19 cellular contexts compared by ENCODE assay signal in the genomic region with DNA sequence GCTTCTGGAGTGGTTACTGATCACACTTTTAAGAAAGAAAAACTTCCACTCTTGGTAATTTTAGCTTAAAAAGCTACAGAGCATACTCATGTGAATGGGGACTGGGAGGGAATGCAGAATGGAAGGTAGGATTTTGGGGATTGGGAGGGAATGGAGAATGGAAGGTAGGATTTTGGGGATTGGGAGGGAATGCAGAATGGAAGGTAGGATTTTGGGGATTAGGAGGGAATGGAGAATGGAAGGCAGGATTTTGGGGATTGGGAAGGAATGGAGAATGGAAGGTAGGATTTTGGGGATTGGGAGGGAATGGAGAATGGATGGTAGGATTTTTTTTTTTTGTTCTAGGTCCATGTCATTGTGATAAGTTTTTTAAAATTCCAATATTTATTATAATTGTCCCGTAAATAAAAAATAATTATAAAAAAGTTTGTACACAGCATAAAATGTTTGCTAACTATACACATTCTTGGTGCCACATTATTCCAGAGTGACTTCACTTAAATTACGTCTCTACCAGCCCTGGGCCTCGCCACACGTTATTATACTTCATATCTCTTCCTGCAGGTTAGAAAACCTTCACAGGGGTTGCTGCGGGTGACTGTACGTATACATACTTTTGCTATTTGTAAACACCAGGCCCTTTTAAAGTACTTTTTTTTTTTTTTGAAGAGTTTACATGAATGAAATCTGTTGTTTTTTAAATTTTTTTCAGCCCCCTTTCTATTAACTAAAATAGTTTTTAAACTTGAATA.
DNase-seq lines count a peak whose midpoint lies in the region; ATAC-seq and TF ChIP-seq lines count a peak whose summit lies in the region.
"Had no signal": no experiment of that assay in that cellular context is flagged by ENCODE, and none has a peak within 500 bp of the region (broad histone marks: within the 10 kb centered on the region; RNA-seq: fewer than 3 reads in every experiment).

No MANE protein-coding gene starts in this region.

- no peak for TF ChIP-seq CTCF in natural killer cell (IDR thresholded peaks at IDR 0.05)
- no peak for TF ChIP-seq CTCF in chondrocyte (IDR thresholded peaks at IDR 0.05)
- TF ChIP-seq CTCF in neural crest cell (conservative IDR thresholded peaks at IDR 0.05) = no peak
- no peak for TF ChIP-seq CTCF in uterus (IDR thresholded peaks at IDR 0.05)

- no peaks in the 10 kb centered on the region for H3K9me3 ChIP-seq in uterus
- H3K9me3 ChIP-seq: breast epithelium, left lung had no signal

- peak overlapping the region; percentile 28 to 52 for H3K27ac ChIP-seq in uterus
- H3K27ac ChIP-seq: breast epithelium, foreskin keratinocyte, KMS-11, left lung had no signal

- no peak for DNase-seq in natural killer cell treated with Interleukin-12 subunit alpha and Interleukin-12 subunit beta and Interleukin-15 and Interleukin-18, amount 100 ng/mL, for 72 hours (ENCODE audit: low spot score)
- DNase-seq in natural killer cell (no peak), chondrocyte (ENCODE audit: low spot score) (no peak), neural crest cell (ENCODE audit: low read depth, low spot score) (no peak), uterus (no peak), NCI-H1436 (lab: John Stamatoyannopoulos, UW) (no peak), SKM-1 treated with dmso at 0.1 percent for 144 hours (lab: John Stamatoyannopoulos, UW; ENCODE audit: unreplicated experiment) (no peak), 8988T (no peak)
- DNase-seq: activated CD4-positive, alpha-beta T cell treated with anti-CD3 and anti-CD28 coated beads for 4 hours; activated T-cell treated with anti-CD3 and anti-CD28 coated beads, Interleukin-2, amount 50 U/mL, for 4 hours; DMS53; effector memory CD8-positive, alpha-beta T cell; foreskin keratinocyte; GDM1; left lung; naive thymus-derived CD4-positive, alpha-beta T cell had no signal

- peaks cover 0 to 12% of the 10 kb centered on the region in 2 donors for H3K27me3 Mint-ChIP-seq in natural killer cell treated with Interleukin-12 subunit alpha and Interleukin-12 subunit beta and Interleukin-15 and Interleukin-18, amount 100 ng/mL, for 72 hours
- H3K27me3 Mint-ChIP-seq in natural killer cell (ENCODE audit: low read depth in 2 of 2) = peaks cover 7 to 10% of the 10 kb centered on the region in 2 donors
- H3K27me3 Mint-ChIP-seq in chondrocyte (ENCODE audit: low read depth) = no peaks in the 10 kb centered on the region
- no peaks in the 10 kb centered on the region for H3K27me3 Mint-ChIP-seq in neural crest cell (ENCODE audit: low read depth)
- H3K27me3 Mint-ChIP-seq: B cell had no signal

- no peak for TF ChIP-seq POLR2A in uterus (IDR thresholded peaks at IDR 0.05)

- no peaks in the 10 kb centered on the region for H3K27me3 ChIP-seq in uterus
- H3K27me3 ChIP-seq: breast epithelium, foreskin keratinocyte, left lung had no signal

- peak overlapping the region; percentile 58 for H3K4me3 Mint-ChIP-seq in natural killer cell treated with Interleukin-12 subunit alpha and Interleukin-12 subunit beta and Interleukin-15 and Interleukin-18, amount 100 ng/mL, for 72 hours
- H3K4me3 Mint-ChIP-seq in natural killer cell (no peak overlapping the region), chondrocyte (ENCODE audit: unreplicated experiment) (peak overlapping the region; percentile 56), neural crest cell (peak overlapping the region; percentile 71)
- H3K4me3 Mint-ChIP-seq: activated T-cell treated with anti-CD3 and anti-CD28 coated beads, Interleukin-2, amount 50 U/mL, for 4 hours; B cell; effector memory CD8-positive, alpha-beta T cell; naive thymus-derived CD4-positive, alpha-beta T cell had no signal

- H3K9me3 Mint-ChIP-seq in natural killer cell treated with Interleukin-12 subunit alpha and Interleukin-12 subunit beta and Interleukin-15 and Interleukin-18, amount 100 ng/mL, for 72 hours = no peaks in the 10 kb centered on the region
- no peaks in the 10 kb centered on the region for H3K9me3 Mint-ChIP-seq in natural killer cell
- H3K9me3 Mint-ChIP-seq in chondrocyte (ENCODE audit: low read depth) = no peaks in the 10 kb centered on the region
- H3K9me3 Mint-ChIP-seq in neural crest cell = no peaks in the 10 kb centered on the region
- H3K9me3 Mint-ChIP-seq: activated T-cell treated with anti-CD3 and anti-CD28 coated beads, Interleukin-2, amount 50 U/mL, for 4 hours; effector memory CD8-positive, alpha-beta T cell; naive thymus-derived CD4-positive, alpha-beta T cell had no signal

- H3K36me3 ChIP-seq in uterus = no peaks in the 10 kb centered on the region
- H3K36me3 ChIP-seq: breast epithelium, left lung had no signal

- intact Hi-C loops in natural killer cell (cut with micrococcal nuclease) (no loop called here), uterus (cut with DNase I; ENCODE audit: low total_unique reads) (no loop called here)

- no peak overlapping the region for H3K4me3 ChIP-seq in uterus
- H3K4me3 ChIP-seq: breast epithelium, left lung had no signal

- peaks cover 5% of the 10 kb centered on the region for H3K36me3 Mint-ChIP-seq in natural killer cell treated with Interleukin-12 subunit alpha and Interleukin-12 subunit beta and Interleukin-15 and Interleukin-18, amount 100 ng/mL, for 72 hours
- H3K36me3 Mint-ChIP-seq in natural killer cell (no peaks in the 10 kb centered on the region), chondrocyte (ENCODE audit: low read depth) (no peaks in the 10 kb centered on the region), neural crest cell (ENCODE audit: low read depth) (no peaks in the 10 kb centered on the region)

- no peaks in the 10 kb centered on the region for H3K4me1 ChIP-seq in uterus
- H3K4me1 ChIP-seq: breast epithelium, foreskin keratinocyte, left lung had no signal

- H3K4me1 Mint-ChIP-seq in natural killer cell treated with Interleukin-12 subunit alpha and Interleukin-12 subunit beta and Interleukin-15 and Interleukin-18, amount 100 ng/mL, for 72 hours (ENCODE audit: low read depth in 2 of 2) = peaks cover 13 to 20% of the 10 kb centered on the region in 2 donors
- H3K4me1 Mint-ChIP-seq in natural killer cell (peaks cover 0 to 6% of the 10 kb centered on the region in 2 donors), chondrocyte (ENCODE audit: low read depth) (peaks cover 60% of the 10 kb centered on the region), neural crest cell (peaks cover 52% of the 10 kb centered on the region)

- H3K27ac Mint-ChIP-seq in natural killer cell treated with Interleukin-12 subunit alpha and Interleukin-12 subunit beta and Interleukin-15 and Interleukin-18, amount 100 ng/mL, for 72 hours = peak overlapping the region; percentile 29 to 52
- H3K27ac Mint-ChIP-seq in natural killer cell = peak overlapping the region in 1 of 2 donors; percentile 25
- peak overlapping the region; percentile 88 for H3K27ac Mint-ChIP-seq in chondrocyte (ENCODE audit: unreplicated experiment)
- no peak overlapping the region for H3K27ac Mint-ChIP-seq in neural crest cell (ENCODE audit: unreplicated experiment)
- H3K27ac Mint-ChIP-seq: B cell; effector memory CD8-positive, alpha-beta T cell; naive thymus-derived CD4-positive, alpha-beta T cell had no signal

- ATAC-seq in natural killer cell treated with Interleukin-12 subunit alpha and Interleukin-12 subunit beta and Interleukin-15 and Interleukin-18, amount 100 ng/mL, for 72 hours = no peak
- no peak for ATAC-seq in natural killer cell
- ATAC-seq: activated T-cell treated with anti-CD3 and anti-CD28 coated beads, Interleukin-2, amount 50 U/mL, for 4 hours; effector memory CD8-positive, alpha-beta T cell; foreskin keratinocyte; left lung; naive thymus-derived CD4-positive, alpha-beta T cell had no signal
